ENCODE assay signal across 8 cellular contexts in the genomic region with DNA sequence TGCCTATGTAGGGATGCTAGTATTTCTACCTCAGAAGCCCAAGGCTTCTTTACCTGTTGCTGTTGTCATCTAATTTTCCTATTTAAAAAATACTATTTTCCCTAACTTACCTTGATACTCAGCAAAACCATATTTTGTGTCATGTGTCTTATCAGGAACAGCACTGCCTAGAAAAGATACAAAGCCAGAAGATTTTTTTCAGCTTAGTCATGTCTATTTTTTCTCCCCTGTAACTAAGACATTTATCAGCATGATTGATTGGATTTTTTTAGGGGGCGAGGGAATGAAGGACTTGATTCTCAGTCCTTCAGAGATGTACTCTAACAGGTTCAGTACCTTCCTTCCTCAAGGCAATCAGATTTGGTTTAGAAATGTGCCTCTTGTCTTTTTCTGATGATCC. TPM values are rescaled to one million over a fixed set of nuclear protein-coding genes. Genes with fewer than 3 reads are reported as not detected.
DNase-seq lines count a peak whose midpoint lies in the region; ATAC-seq, FAIRE-seq and TF ChIP-seq lines count a peak whose summit lies in the region.

No MANE protein-coding gene starts in this region.

- peak overlapping the region; percentile 55 for H3K4me3 Mint-ChIP-seq in activated CD8-positive, alpha-beta T cell treated with anti-CD3 and anti-CD28 coated beads for 36 hours
- H3K4me3 Mint-ChIP-seq in activated CD8-positive, alpha-beta T cell treated with anti-CD3 and anti-CD28 coated beads, Interleukin-2, amount 10 ng/mL, durations not matched to agents 7 days and 5 days: no peak overlapping the region
- peak overlapping the region; percentile 52 for H3K4me3 Mint-ChIP-seq in activated naive CD8-positive, alpha-beta T cell treated with anti-CD3 and anti-CD28 coated beads, Interleukin-2, amount 10 ng/mL, durations not matched to agents 7 days and 5 days

- H3K4me1 Mint-ChIP-seq in activated CD8-positive, alpha-beta T cell treated with anti-CD3 and anti-CD28 coated beads for 36 hours (ENCODE audit: low read depth): peaks cover 46% of the 10 kb centered on the region
- H3K4me1 Mint-ChIP-seq in activated CD8-positive, alpha-beta T cell treated with anti-CD3 and anti-CD28 coated beads, Interleukin-2, amount 10 ng/mL, durations not matched to agents 7 days and 5 days (ENCODE audit: low read depth): peaks cover 44% of the 10 kb centered on the region
- peaks cover 33% of the 10 kb centered on the region for H3K4me1 Mint-ChIP-seq in activated naive CD8-positive, alpha-beta T cell treated with anti-CD3 and anti-CD28 coated beads, Interleukin-2, amount 10 ng/mL, durations not matched to agents 7 days and 5 days

- H3K27ac ChIP-seq in keratinocyte (ENCODE audit: control insufficient read depth, insufficient read depth, low read length): peak overlapping the region; percentile 95
- peak overlapping the region; percentile 12 to 72 for H3K27ac ChIP-seq in thoracic aorta

- CTCF ChIA-PET in activated CD8-positive, alpha-beta T cell treated with anti-CD3 and anti-CD28 coated beads for 36 hours (lab: Charles Lee): interaction anchor here (1.3 to 18.7 kb wide), 2 partner anchors 15 to 188 kb away, joined by 5 to 196 read pairs; a partner anchor contains a TSS
- CTCF ChIA-PET in activated CD8-positive, alpha-beta T cell treated with anti-CD3 and anti-CD28 coated beads, Interleukin-2, amount 10 ng/mL, durations not matched to agents 7 days and 5 days (lab: Charles Lee): interaction anchor here (0.6 to 8.8 kb wide), 4 partner anchors 10 to 1807 kb away, joined by 3 to 107 read pairs (median 5); no protein-coding TSS in a partner anchor

- dilution Hi-C loops in keratinocyte (cut with MboI; ENCODE audit: extremely low pct_ligation_motif_present, low sequenced_read_pairs): no loop called here

- H3K9me3 Mint-ChIP-seq in activated CD8-positive, alpha-beta T cell treated with anti-CD3 and anti-CD28 coated beads for 36 hours: peaks cover 3% of the 10 kb centered on the region
- no peaks in the 10 kb centered on the region for H3K9me3 Mint-ChIP-seq in activated CD8-positive, alpha-beta T cell treated with anti-CD3 and anti-CD28 coated beads, Interleukin-2, amount 10 ng/mL, durations not matched to agents 7 days and 5 days (ENCODE audit: insufficient read depth)
- H3K9me3 Mint-ChIP-seq in activated naive CD8-positive, alpha-beta T cell treated with anti-CD3 and anti-CD28 coated beads, Interleukin-2, amount 10 ng/mL, durations not matched to agents 7 days and 5 days: no peaks in the 10 kb centered on the region

- H3K4me3 ChIP-seq in keratinocyte (ENCODE audit: control insufficient read depth in 2 of 3, extremely low read depth in 1 of 3, insufficient read depth in 2 of 3, low read depth in 1 of 3, low read length in 3 of 3) (peak overlapping the region in 2 of 3 experiments; percentile 23 to 53), thoracic aorta (peak overlapping the region; percentile 15)

- no peak for TF ChIP-seq CTCF in activated CD8-positive, alpha-beta T cell treated with anti-CD3 and anti-CD28 coated beads for 36 hours (IDR thresholded peaks at IDR 0.05)
- no peak for TF ChIP-seq CTCF in keratinocyte (optimal IDR thresholded peaks at IDR 0.05 in 1 of 3, IDR thresholded peaks at IDR 0.05 in 1 of 3, conservative IDR thresholded peaks at IDR 0.05 in 1 of 3; ENCODE audit: extremely low read depth in 1 of 3, insufficient read depth in 2 of 3, low read length in 3 of 3)
- TF ChIP-seq CTCF in thoracic aorta (IDR thresholded peaks at IDR 0.05): no peak

- peak overlapping the region; percentile 84 for H2AFZ ChIP-seq in keratinocyte (ENCODE audit: control insufficient read depth, low read length)

- no peaks in the 10 kb centered on the region for H3K27me3 Mint-ChIP-seq in activated CD8-positive, alpha-beta T cell treated with anti-CD3 and anti-CD28 coated beads for 36 hours
- H3K27me3 Mint-ChIP-seq in activated CD8-positive, alpha-beta T cell treated with anti-CD3 and anti-CD28 coated beads, Interleukin-2, amount 10 ng/mL, durations not matched to agents 7 days and 5 days (ENCODE audit: low read depth): no peaks in the 10 kb centered on the region
- H3K27me3 Mint-ChIP-seq in activated naive CD8-positive, alpha-beta T cell treated with anti-CD3 and anti-CD28 coated beads, Interleukin-2, amount 10 ng/mL, durations not matched to agents 7 days and 5 days: no peaks in the 10 kb centered on the region

- no peaks in the 10 kb centered on the region for H3K36me3 ChIP-seq in keratinocyte (ENCODE audit: control insufficient read depth in 2 of 2, extremely low read depth in 1 of 2, insufficient read depth in 2 of 2, low read length in 2 of 2)
- no peaks in the 10 kb centered on the region for H3K36me3 ChIP-seq in thoracic aorta

- intact Hi-C loops in activated CD8-positive, alpha-beta T cell treated with anti-CD3 and anti-CD28 coated beads for 36 hours (cut with micrococcal nuclease): loop anchor here (10.0 kb wide), 1 partner anchor 191 kb away; a partner anchor contains a TSS
- intact Hi-C loops in posterior cingulate gyrus (cut with DNase I): no loop called here

- H4K20me1 ChIP-seq in keratinocyte (ENCODE audit: control insufficient read depth, extremely low read depth, insufficient read depth, low read length): no peaks in the 10 kb centered on the region

- POLR2A ChIA-PET in activated CD8-positive, alpha-beta T cell treated with anti-CD3 and anti-CD28 coated beads for 36 hours (lab: Charles Lee): interaction anchor here (0.6 to 3.2 kb wide), 3 partner anchors 14 to 42 kb away, joined by 3 to 9 read pairs (median 7); no protein-coding TSS in a partner anchor
- POLR2A ChIA-PET in activated CD8-positive, alpha-beta T cell treated with anti-CD3 and anti-CD28 coated beads, Interleukin-2, amount 10 ng/mL, durations not matched to agents 7 days and 5 days (lab: Charles Lee): interaction anchor here (0.6 to 1.5 kb wide), 4 partner anchors 10 to 51 kb away, joined by 3 to 5 read pairs (median 4); a partner anchor contains a TSS
- POLR2A ChIA-PET in activated naive CD8-positive, alpha-beta T cell treated with anti-CD3 and anti-CD28 coated beads, Interleukin-2, amount 10 ng/mL, durations not matched to agents 7 days and 5 days (lab: Charles Lee): no interaction called here

- H3K4me2 ChIP-seq in keratinocyte (ENCODE audit: control insufficient read depth, extremely low read depth, insufficient read depth, low read depth, low read length): peak overlapping the region; percentile 91

- H3K79me2 ChIP-seq in keratinocyte (ENCODE audit: control insufficient read depth, insufficient read depth, low read length): peaks cover 2% of the 10 kb centered on the region

- H3K27me3 ChIP-seq in keratinocyte (ENCODE audit: control insufficient read depth, extremely low read depth, insufficient read depth, low read length) (no peaks in the 10 kb centered on the region), thoracic aorta (replicated peaks; ENCODE audit: insufficient read depth) (no peaks in the 10 kb centered on the region)

- H3K4me1 ChIP-seq in keratinocyte (ENCODE audit: control insufficient read depth, extremely low read depth, insufficient read depth, low read length) (peaks cover 41% of the 10 kb centered on the region), thoracic aorta (ENCODE audit: control insufficient read depth in 1 of 2, low read depth in 2 of 2) (peaks cover 34 to 41% of the 10 kb centered on the region in 2 donors)

- peaks cover 9% of the 10 kb centered on the region for H3K36me3 Mint-ChIP-seq in activated CD8-positive, alpha-beta T cell treated with anti-CD3 and anti-CD28 coated beads for 36 hours (ENCODE audit: low read depth)
- H3K36me3 Mint-ChIP-seq in activated CD8-positive, alpha-beta T cell treated with anti-CD3 and anti-CD28 coated beads, Interleukin-2, amount 10 ng/mL, durations not matched to agents 7 days and 5 days (ENCODE audit: low read depth): peaks cover 2% of the 10 kb centered on the region
- peaks cover 4% of the 10 kb centered on the region for H3K36me3 Mint-ChIP-seq in activated naive CD8-positive, alpha-beta T cell treated with anti-CD3 and anti-CD28 coated beads, Interleukin-2, amount 10 ng/mL, durations not matched to agents 7 days and 5 days

- no peaks in the 10 kb centered on the region for H3K9me3 ChIP-seq in keratinocyte (ENCODE audit: control insufficient read depth, low read depth, low read length)
- no peaks in the 10 kb centered on the region for H3K9me3 ChIP-seq in thoracic aorta

- H3K27ac Mint-ChIP-seq in activated CD8-positive, alpha-beta T cell treated with anti-CD3 and anti-CD28 coated beads for 36 hours: peak overlapping the region; percentile 82
- no peak overlapping the region for H3K27ac Mint-ChIP-seq in activated CD8-positive, alpha-beta T cell treated with anti-CD3 and anti-CD28 coated beads, Interleukin-2, amount 10 ng/mL, durations not matched to agents 7 days and 5 days
- H3K27ac Mint-ChIP-seq in activated naive CD8-positive, alpha-beta T cell treated with anti-CD3 and anti-CD28 coated beads, Interleukin-2, amount 10 ng/mL, durations not matched to agents 7 days and 5 days: no peak overlapping the region

- peak overlapping the region; percentile 70 for H3K9ac ChIP-seq in keratinocyte (ENCODE audit: control insufficient read depth, extremely low read depth, insufficient read depth, low read length)

- FAIRE-seq in keratinocyte (lab: Jason Lieb, UNC): no peak

- no peaks in the 10 kb centered on the region for H3K9me1 ChIP-seq in keratinocyte (ENCODE audit: control insufficient read depth, extremely low read depth, insufficient read depth, low read length)

- ATAC-seq in activated CD8-positive, alpha-beta T cell treated with anti-CD3 and anti-CD28 coated beads for 36 hours: no peak
- no peak for ATAC-seq in activated CD8-positive, alpha-beta T cell treated with anti-CD3 and anti-CD28 coated beads, Interleukin-2, amount 10 ng/mL, durations not matched to agents 7 days and 5 days
- ATAC-seq in activated naive CD8-positive, alpha-beta T cell treated with anti-CD3 and anti-CD28 coated beads, Interleukin-2, amount 10 ng/mL, durations not matched to agents 7 days and 5 days (ENCODE audit: low read depth): no peak
- no peak for ATAC-seq in thoracic aorta (ENCODE audit: insufficient number of reproducible peaks, low FRiP score, low read depth)
- ATAC-seq in GM21737 (IDR thresholded peaks at IDR 0.05; ENCODE audit: unreplicated experiment): no peak
- no peak for ATAC-seq in HG02884 (IDR thresholded peaks at IDR 0.05; ENCODE audit: unreplicated experiment)

- no peak for DNase-seq in activated CD8-positive, alpha-beta T cell treated with anti-CD3 and anti-CD28 coated beads for 36 hours
- no peak for DNase-seq in activated CD8-positive, alpha-beta T cell treated with anti-CD3 and anti-CD28 coated beads, Interleukin-2, amount 10 ng/mL, durations not matched to agents 7 days and 5 days
- DNase-seq in activated naive CD8-positive, alpha-beta T cell treated with anti-CD3 and anti-CD28 coated beads, Interleukin-2, amount 10 ng/mL, durations not matched to agents 7 days and 5 days: no peak
- DNase-seq in keratinocyte (ENCODE audit: low read depth, low spot score) (no peak), thoracic aorta (ENCODE audit: low spot score) (no peak), posterior cingulate gyrus (no peak)

RNA-seq across cellular contexts. Expression of a gene that starts 3.5 kb away (rescaled TPM):
- 10 to 100 TPM; 18.2 to 19.6 TPM for total RNA-seq in activated CD8-positive, alpha-beta T cell treated with anti-CD3 and anti-CD28 coated beads for 36 hours
- total RNA-seq in activated CD8-positive, alpha-beta T cell treated with anti-CD3 and anti-CD28 coated beads, Interleukin-2, amount 10 ng/mL, durations not matched to agents 7 days and 5 days: 10 to 100 TPM; 13.2 to 16.1 TPM
- 100 to 1,000 TPM; 110 to 125 TPM for total RNA-seq in activated naive CD8-positive, alpha-beta T cell treated with anti-CD3 and anti-CD28 coated beads, Interleukin-2, amount 10 ng/mL, durations not matched to agents 7 days and 5 days
- polyA plus RNA-seq in keratinocyte: 13.3 to 25.6 TPM (median 13.9 TPM) in 3 replicates
- 26.2 TPM for polyA plus RNA-seq in keratinocyte (2011; ENCODE audit: low read depth)
- polyA plus RNA-seq in keratinocyte (2011; cell fraction: cytosol; rRNA removed): 7.2 and 9.9 TPM in 2 replicates
- 33.1 and 36.3 TPM in 2 replicates for polyA plus RNA-seq in keratinocyte (2011; cell fraction: nucleus; rRNA removed)
- polyA plus RNA-seq in keratinocyte (2012; ENCODE audit: low replicate concordance): 11.0 and 34.9 TPM in 2 replicates
- 6.2 to 25.4 TPM (median 10.1 TPM) in 3 replicates for polyA minus RNA-seq in keratinocyte
- 22.3 TPM for polyA minus RNA-seq in keratinocyte (2011; cell fraction: cytosol; rRNA and poly(A)+ RNA removed)
- polyA minus RNA-seq in keratinocyte (2011; cell fraction: nucleus; rRNA and poly(A)+ RNA removed): 37.1 and 42.4 TPM in 2 replicates
- total RNA-seq in thoracic aorta: 10 to 100 TPM; 56.3 to 57.9 TPM

RNA-seq across cellular contexts. Expression of a gene that starts 50.3 kb away (rescaled TPM):
- total RNA-seq in activated CD8-positive, alpha-beta T cell treated with anti-CD3 and anti-CD28 coated beads for 36 hours: 10 to 100 TPM; 28.4 to 29.0 TPM
- 10 to 100 TPM; 31.0 to 31.6 TPM for total RNA-seq in activated CD8-positive, alpha-beta T cell treated with anti-CD3 and anti-CD28 coated beads, Interleukin-2, amount 10 ng/mL, durations not matched to agents 7 days and 5 days
- total RNA-seq in activated naive CD8-positive, alpha-beta T cell treated with anti-CD3 and anti-CD28 coated beads, Interleukin-2, amount 10 ng/mL, durations not matched to agents 7 days and 5 days: 10 to 100 TPM; 36.2 to 37.2 TPM
- polyA plus RNA-seq in keratinocyte: 2.5 to 5.0 TPM (median 3.4 TPM) in 3 replicates
- polyA plus RNA-seq in keratinocyte (2011; ENCODE audit: low read depth): 0.52 TPM
- polyA plus RNA-seq in keratinocyte (2011; cell fraction: cytosol; rRNA removed): 2.4 and 3.2 TPM in 2 replicates
- polyA plus RNA-seq in keratinocyte (2011; cell fraction: nucleus; rRNA removed): 5.1 and 6.9 TPM in 2 replicates
- 2.0 and 6.1 TPM in 2 replicates for polyA plus RNA-seq in keratinocyte (2012; ENCODE audit: low replicate concordance)
- 3.7 to 11.6 TPM (median 5.7 TPM) in 3 replicates for polyA minus RNA-seq in keratinocyte
- polyA minus RNA-seq in keratinocyte (2011; cell fraction: cytosol; rRNA and poly(A)+ RNA removed): 8.8 TPM
- polyA minus RNA-seq in keratinocyte (2011; cell fraction: nucleus; rRNA and poly(A)+ RNA removed): 3.9 and 6.4 TPM in 2 replicates
- total RNA-seq in thoracic aorta: 10 to 100 TPM; 14.6 to 15.2 TPM
